ENCODE assay signal across 1 cellular context in genomic region chr19:4457654-4458406, GRCh38.
TF ChIP-seq lines count a peak whose summit lies in the region.

Gene UBXN6 (minus strand): TSS chr19:4457794. CDS start chr19:4457697, 97 bp downstream.

TF ChIP-seq in HCT116, 20 proteins besides CTCF, POLR2A, EP300 and RAD21 (continued from another document):
- TF ChIP-seq ZBTB33 (IDR thresholded peaks at IDR 0.05; ENCODE audit: extremely low read depth, insufficient replicate concordance, low read length) (peak; percentile 35), CBX3 (IDR thresholded peaks at IDR 0.05; ENCODE audit: low read depth) (no peak), YY1 (IDR thresholded peaks at IDR 0.05; ENCODE audit: extremely low read depth, insufficient replicate concordance, low read depth, low read length) (peak; percentile 42), EGR1 (IDR thresholded peaks at IDR 0.05; ENCODE audit: low read depth) (no peak), SP1 (IDR thresholded peaks at IDR 0.05; ENCODE audit: low read depth) (peak; percentile 56; the same call in 1 of the 2 replicates), ZFX (IDR thresholded peaks at IDR 0.05) (no peak), SIN3A (IDR thresholded peaks at IDR 0.05; ENCODE audit: low read depth) (no peak)
